In the genomic region with DNA sequence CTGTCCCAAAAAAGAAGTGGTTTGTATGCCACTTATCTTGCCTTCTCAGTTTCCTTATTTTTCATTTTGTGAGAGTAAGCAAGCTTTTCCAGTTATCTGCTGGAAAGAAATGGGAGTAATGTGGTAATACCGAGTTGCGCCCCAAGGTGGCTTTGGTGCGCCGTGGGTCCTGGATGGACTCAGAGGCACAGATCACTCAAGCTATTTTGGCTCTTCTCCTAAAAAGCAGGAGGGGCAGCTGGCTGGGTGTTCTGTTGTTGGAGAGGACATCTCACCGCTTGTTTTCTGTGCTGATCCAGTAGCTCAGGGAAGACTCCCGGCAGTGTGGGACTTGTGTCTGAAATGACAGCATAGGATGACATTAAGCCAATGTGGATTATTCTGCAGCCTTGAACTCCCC, we compare ENCODE assay signal across 8 cellular contexts. TPM values are rescaled to one million over a fixed set of nuclear protein-coding genes. Genes with fewer than 3 reads are reported as not detected.
DNase-seq lines count a peak whose midpoint lies in the region; ATAC-seq and TF ChIP-seq lines count a peak whose summit lies in the region.

No MANE protein-coding gene starts in this region.

- DNase-seq in CD4-positive, CD25-positive, alpha-beta regulatory T cell, result peak; percentile 19 to 59 (median 42)
- peak; percentile 12 for DNase-seq in HFFc6
- peak; percentile 54 for DNase-seq in WERI-Rb-1
- no peak for DNase-seq in osteocyte (ENCODE audit: extremely low spot score, unreplicated experiment)
- no peak for DNase-seq in DMS153 (lab: John Stamatoyannopoulos, UW)

- H3K27me3 Mint-ChIP-seq in CD4-positive, CD25-positive, alpha-beta regulatory T cell, result no peaks in the 10 kb centered on the region
- H3K27me3 Mint-ChIP-seq in HFFc6 (ENCODE audit: insufficient read depth) (peaks cover 2% of the 10 kb centered on the region; the same call in 1 of the 2 replicates), osteocyte (ENCODE audit: unreplicated experiment) (no peaks in the 10 kb centered on the region)

- peaks cover 0 to 3% of the 10 kb centered on the region in 2 experiments for H3K9me3 ChIP-seq in CD4-positive, CD25-positive, alpha-beta regulatory T cell (ENCODE audit: control insufficient read depth in 2 of 2, low read length in 2 of 2)
- H3K9me3 ChIP-seq in WERI-Rb-1 (ENCODE audit: severe bottlenecking), result no peaks in the 10 kb centered on the region

- ATAC-seq in CD4-positive, CD25-positive, alpha-beta regulatory T cell (ENCODE audit: low read depth in 2 of 2), result no peak
- ATAC-seq in esophagus mucosa, result peak; percentile 41
- ATAC-seq in GM21526 (IDR thresholded peaks at IDR 0.05; ENCODE audit: low FRiP score, unreplicated experiment), result no peak
- no peak for ATAC-seq in HG02759 (IDR thresholded peaks at IDR 0.05; ENCODE audit: unreplicated experiment)

- peaks cover 33% of the 10 kb centered on the region for H3K36me3 Mint-ChIP-seq in CD4-positive, CD25-positive, alpha-beta regulatory T cell
- peaks cover 32% of the 10 kb centered on the region for H3K36me3 Mint-ChIP-seq in HFFc6 (ENCODE audit: low read depth)
- H3K36me3 Mint-ChIP-seq in osteocyte (ENCODE audit: unreplicated experiment), result peaks cover 58% of the 10 kb centered on the region

- peaks cover 19 to 47% (median 33%) of the 10 kb centered on the region in 4 donors for H3K4me1 Mint-ChIP-seq in CD4-positive, CD25-positive, alpha-beta regulatory T cell
- H3K4me1 Mint-ChIP-seq in HFFc6 (ENCODE audit: low read depth) (no peaks in the 10 kb centered on the region), osteocyte (ENCODE audit: unreplicated experiment) (no peaks in the 10 kb centered on the region)

- TF ChIP-seq CTCF in HFFc6 (IDR thresholded peaks at IDR 0.05) (peak; percentile 76), WERI-Rb-1 (IDR thresholded peaks at IDR 0.05; ENCODE audit: low read depth, low read length) (peak; percentile 70), osteocyte (IDR thresholded peaks at IDR 0.05) (peak; percentile 41)

- H3K27ac ChIP-seq in CD4-positive, CD25-positive, alpha-beta regulatory T cell (ENCODE audit: insufficient read depth, low read length, poor library complexity, severe bottlenecking), result no peak overlapping the region
- no peak overlapping the region for H3K27ac ChIP-seq in WERI-Rb-1

- no peak overlapping the region for H3K4me3 Mint-ChIP-seq in CD4-positive, CD25-positive, alpha-beta regulatory T cell
- H3K4me3 Mint-ChIP-seq in HFFc6 (no peak overlapping the region), osteocyte (ENCODE audit: unreplicated experiment) (no peak overlapping the region)

- H3K4me3 ChIP-seq in CD4-positive, CD25-positive, alpha-beta regulatory T cell (ENCODE audit: low read depth, low read length), result no peak overlapping the region
- no peak overlapping the region for H3K4me3 ChIP-seq in WERI-Rb-1 (ENCODE audit: low read depth, low read length)

- H3K27me3 ChIP-seq in CD4-positive, CD25-positive, alpha-beta regulatory T cell (ENCODE audit: control insufficient read depth, insufficient read depth, low read length), result no peaks in the 10 kb centered on the region
- no peaks in the 10 kb centered on the region for H3K27me3 ChIP-seq in WERI-Rb-1 (ENCODE audit: insufficient read depth, low read depth, severe bottlenecking)

- peaks cover 45% of the 10 kb centered on the region for H3K36me3 ChIP-seq in CD4-positive, CD25-positive, alpha-beta regulatory T cell (ENCODE audit: control insufficient read depth, insufficient read depth, low read length)
- peaks cover 78% of the 10 kb centered on the region for H3K36me3 ChIP-seq in WERI-Rb-1

- H3K27ac Mint-ChIP-seq in CD4-positive, CD25-positive, alpha-beta regulatory T cell, result peak overlapping the region in 2 of 3 donors; percentile 35 to 51
- H3K27ac Mint-ChIP-seq in HFFc6 (no peak overlapping the region), osteocyte (ENCODE audit: unreplicated experiment) (no peak overlapping the region)

- H3K4me1 ChIP-seq in CD4-positive, CD25-positive, alpha-beta regulatory T cell (ENCODE audit: control insufficient read depth, insufficient read depth, low read length, poor library complexity, severe bottlenecking), result peaks cover 32% of the 10 kb centered on the region

- H3K9me3 Mint-ChIP-seq in CD4-positive, CD25-positive, alpha-beta regulatory T cell, result peaks cover 0 to 2% (median 0%) of the 10 kb centered on the region in 7 donors
- no peaks in the 10 kb centered on the region for H3K9me3 Mint-ChIP-seq in HFFc6
- H3K9me3 Mint-ChIP-seq in osteocyte (ENCODE audit: unreplicated experiment), result peaks cover 6% of the 10 kb centered on the region

RNA-seq across cellular contexts. Expression of gene PRKRIP1, which starts 16.4 kb away (rescaled TPM):
- total RNA-seq in CD4-positive, CD25-positive, alpha-beta regulatory T cell, result 47.7 TPM
- 10 to 100 TPM; 12.3 to 15.5 (median 14.8) TPM for polyA plus RNA-seq in CD4-positive, CD25-positive, alpha-beta regulatory T cell
- 10 to 100 TPM; 18.8 to 24.7 (median 20.4) TPM for total RNA-seq in HFFc6 (2021; fragmentation: NEBNext Ultra II Directional; extraction: Animal tissue kit (Norgen Biotek cat#: 25700))
- total RNA-seq in esophagus mucosa (9.6 TPM), osteocyte (30.1 and 32.2 TPM in 2 replicates)

RNA-seq across cellular contexts. Expression of gene ORAI2, which starts 20.8 kb away (rescaled TPM):
- 14.6 TPM for total RNA-seq in CD4-positive, CD25-positive, alpha-beta regulatory T cell
- polyA plus RNA-seq in CD4-positive, CD25-positive, alpha-beta regulatory T cell, result 10 to 100 TPM; 15.8 to 26.6 (median 17.7) TPM
- 10 to 100 TPM; 49.4 to 72.5 (median 54.9) TPM for total RNA-seq in HFFc6 (2021; fragmentation: NEBNext Ultra II Directional; extraction: Animal tissue kit (Norgen Biotek cat#: 25700))
- total RNA-seq in esophagus mucosa (3.1 TPM), osteocyte (46.3 and 47.8 TPM in 2 replicates)

RNA-seq across cellular contexts. Expression of gene ALKBH4, which starts 52.1 kb away (rescaled TPM):
- total RNA-seq in CD4-positive, CD25-positive, alpha-beta regulatory T cell, result 7.4 TPM
- polyA plus RNA-seq in CD4-positive, CD25-positive, alpha-beta regulatory T cell, result 10 to 100 TPM; 18.4 to 20.6 (median 19.4) TPM
- total RNA-seq in HFFc6 (2021; fragmentation: NEBNext Ultra II Directional; extraction: Animal tissue kit (Norgen Biotek cat#: 25700)), result 10 to 100 TPM in 3 of 6 experiments, 1 to 10 TPM in 3; 9.6 to 11.0 (median 10.0) TPM
- total RNA-seq in esophagus mucosa, result 5.7 TPM
- 11.9 and 13.9 TPM in 2 replicates for total RNA-seq in osteocyte

RNA-seq across cellular contexts. Expression of gene LRWD1, which starts 52.2 kb away (rescaled TPM):
- total RNA-seq in CD4-positive, CD25-positive, alpha-beta regulatory T cell, result 12.9 TPM
- 10 to 100 TPM; 12.4 to 15.3 (median 13.7) TPM for polyA plus RNA-seq in CD4-positive, CD25-positive, alpha-beta regulatory T cell
- 10 to 100 TPM; 19.4 to 28.2 (median 23.0) TPM for total RNA-seq in HFFc6 (2021; fragmentation: NEBNext Ultra II Directional; extraction: Animal tissue kit (Norgen Biotek cat#: 25700))
- 8.7 TPM for total RNA-seq in esophagus mucosa
- total RNA-seq in osteocyte, result 20.1 and 22.1 TPM in 2 replicates

RNA-seq across cellular contexts. Expression of gene SPDYE6, which starts 56.3 kb away (rescaled TPM):
- not detected for total RNA-seq in CD4-positive, CD25-positive, alpha-beta regulatory T cell
- under 1 TPM in 2 of 4 donors, not detected in 2; 0.16 to 0.22 TPM for polyA plus RNA-seq in CD4-positive, CD25-positive, alpha-beta regulatory T cell
- total RNA-seq in HFFc6 (2021; fragmentation: NEBNext Ultra II Directional; extraction: Animal tissue kit (Norgen Biotek cat#: 25700)), result not detected
- not detected for total RNA-seq in esophagus mucosa
- not detected in 2 replicates for total RNA-seq in osteocyte

Comparison
In these comparisons a context has a peak if more than half of its experiments do, and no peak if none do; other contexts are left out.
1. DNase-seq: peak in CD4-positive, CD25-positive, alpha-beta regulatory T cell (3 of 3), HFFc6 (single experiment) and WERI-Rb-1 (single experiment); none in osteocyte (single experiment) and DMS153 (single experiment).
2. H3K27ac Mint-ChIP-seq: peak in CD4-positive, CD25-positive, alpha-beta regulatory T cell (2 of 3); none in HFFc6 (single experiment) and osteocyte (single experiment).
3. Peak in every context shown above with its lines, with median percentiles within 50 percentile points of each other: CTCF ChIP-seq.